ENCODE assay signal across 34 cellular contexts in the genomic region with DNA sequence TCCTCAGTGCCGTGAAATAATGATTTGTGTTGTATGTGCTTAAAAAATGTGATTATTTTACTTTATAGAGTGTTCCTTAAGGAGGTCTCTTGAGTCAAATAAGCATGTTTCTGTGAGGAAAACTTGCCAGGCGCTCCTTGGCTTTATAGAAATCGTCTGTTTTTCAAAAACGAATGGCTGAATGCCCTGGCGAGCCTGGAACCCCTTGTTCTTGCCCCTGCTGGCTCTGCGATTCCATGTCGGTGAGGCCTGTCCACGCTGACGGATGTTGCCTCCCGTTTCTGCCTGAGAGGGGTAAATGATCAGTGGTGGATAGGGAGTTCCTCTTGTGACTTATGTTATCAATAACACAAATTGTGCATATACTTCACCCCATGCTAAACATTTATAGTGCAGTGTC.
"Had no signal": no experiment of that assay in that cellular context is flagged by ENCODE, and none has a peak within 500 bp of the region (broad histone marks: within the 10 kb centered on the region; RNA-seq: fewer than 3 reads in every experiment).

No MANE protein-coding gene starts in this region.

- H3K27ac Mint-ChIP-seq: activated CD4-positive, alpha-beta memory T cell treated with anti-CD3 and anti-CD28 coated beads, Interleukin-2, amount 10 ng/mL, durations not matched to agents 7 days and 5 days; activated CD4-positive, alpha-beta T cell treated with anti-CD3 and anti-CD28 coated beads for 36 hours; activated CD4-positive, alpha-beta T cell treated with anti-CD3 and anti-CD28 coated beads, Interleukin-2, amount 10 ng/mL, durations not matched to agents 7 days and 5 days; activated naive CD4-positive, alpha-beta T cell treated with anti-CD3 and anti-CD28 coated beads for 36 hours; activated naive CD4-positive, alpha-beta T cell treated with anti-CD3 and anti-CD28 coated beads, Interleukin-2, amount 50 U/mL, for 72 hours; activated naive CD8-positive, alpha-beta T cell treated with anti-CD3 and anti-CD28 coated beads for 36 hours; activated T-cell treated with anti-CD3 and anti-CD28 coated beads, Interleukin-2, amount 50 U/mL, for 72 hours; activated T-helper 1 cell treated with anti-CD3 and anti-CD28 coated beads, Interleukin-12 subunit alpha, Interleukin-12 subunit beta, Interleukin-2, Interleukin-4 antibody, amounts not matched to agents 30 ng/mL and 10 ng/mL and 1 ng/mL, durations not matched to agents 14 hours and 24 hours and 36 hours; activated T-helper 17 cell treated with anti-CD3 and anti-CD28 coated beads, Interleukin-2, amount 50 U/mL, for 72 hours; T-helper 1 cell treated with Interleukin-12 subunit alpha and Interleukin-12 subunit beta and Interleukin-4 antibody, amounts not matched to agents 30 μg/mL and 1 μg/mL, for 36 hours; T-helper 2 cell treated with Interferon-gamma antibody and Interleukin-4, amounts not matched to agents 5 μg/mL and 100 μg/mL, for 36 hours had no signal

- H3K27ac ChIP-seq: adrenal gland, body of pancreas, brain microvascular endothelial cell, breast epithelium, VCaP had no signal

- DNase-seq: activated CD4-positive, alpha-beta memory T cell treated with anti-CD3 and anti-CD28 coated beads, Interleukin-2, amount 10 ng/mL, durations not matched to agents 7 days and 5 days; activated CD4-positive, alpha-beta T cell treated with anti-CD3 and anti-CD28 coated beads for 1 hour; activated CD4-positive, alpha-beta T cell treated with anti-CD3 and anti-CD28 coated beads for 36 hours; activated CD4-positive, alpha-beta T cell treated with anti-CD3 and anti-CD28 coated beads for 48 hours; activated CD4-positive, alpha-beta T cell treated with anti-CD3 and anti-CD28 coated beads, Interleukin-2, amount 10 ng/mL, durations not matched to agents 7 days and 5 days; activated CD4-positive, alpha-beta T cell treated with anti-CD3 and anti-CD28 coated beads, Interleukin-2, amount 50 U/mL, for 48 hours; activated CD4-positive, CD25-positive, alpha-beta regulatory T cell; activated CD8-positive, alpha-beta memory T cell treated with anti-CD3 and anti-CD28 coated beads, Interleukin-2, amount 50 U/mL, for 4 hours; activated effector memory CD4-positive, alpha-beta T cell treated with anti-CD3 and anti-CD28 coated beads, Interleukin-2, amount 50 U/mL, for 16 hours; activated gamma-delta T cell treated with Interleukin-2 at 50 U/mL for 16 hours; activated naive CD4-positive, alpha-beta T cell; activated naive CD4-positive, alpha-beta T cell treated with anti-CD3 and anti-CD28 coated beads for 36 hours; activated naive CD4-positive, alpha-beta T cell treated with anti-CD3 and anti-CD28 coated beads, Interleukin-2, amount 50 U/mL, for 16 hours; activated naive CD8-positive, alpha-beta T cell treated with anti-CD3 and anti-CD28 coated beads for 36 hours; activated T-cell treated with anti-CD3 and anti-CD28 coated beads for 4 hours; activated T-cell treated with anti-CD3 and anti-CD28 coated beads, Interleukin-2, amount 50 U/mL, for 1 hour; activated T-cell treated with anti-CD3 and anti-CD28 coated beads, Interleukin-2, amount 50 U/mL, for 4 hours; activated T-cell treated with anti-CD3 and anti-CD28 coated beads, Interleukin-2, amount 50 U/mL, for 72 hours; amniotic stem cell; body of pancreas; brain microvascular endothelial cell; central memory CD4-positive, alpha-beta T cell; T-helper 1 cell; T-helper 2 cell; T-helper 9 cell had no signal

- H3K27me3 ChIP-seq: adrenal gland, body of pancreas, brain microvascular endothelial cell, breast epithelium had no signal

- H3K4me3 Mint-ChIP-seq: activated CD4-positive, alpha-beta memory T cell treated with anti-CD3 and anti-CD28 coated beads, Interleukin-2, amount 10 ng/mL, durations not matched to agents 7 days and 5 days; activated CD4-positive, alpha-beta T cell treated with anti-CD3 and anti-CD28 coated beads for 36 hours; activated CD4-positive, alpha-beta T cell treated with anti-CD3 and anti-CD28 coated beads, Interleukin-2, amount 10 ng/mL, durations not matched to agents 7 days and 5 days; activated naive CD4-positive, alpha-beta T cell treated with anti-CD3 and anti-CD28 coated beads for 36 hours; activated naive CD8-positive, alpha-beta T cell treated with anti-CD3 and anti-CD28 coated beads for 36 hours; activated T-cell treated with anti-CD3 and anti-CD28 coated beads, Interleukin-2, amount 50 U/mL, for 4 hours; activated T-cell treated with anti-CD3 and anti-CD28 coated beads, Interleukin-2, amount 50 U/mL, for 72 hours; activated T-helper 1 cell treated with anti-CD3 and anti-CD28 coated beads, Interleukin-12 subunit alpha, Interleukin-12 subunit beta, Interleukin-2, Interleukin-4 antibody, amounts not matched to agents 30 ng/mL and 10 ng/mL and 1 ng/mL, durations not matched to agents 14 hours and 24 hours and 36 hours; activated T-helper 17 cell treated with anti-CD3 and anti-CD28 coated beads, Interleukin-2, amount 50 U/mL, for 72 hours; T-helper 1 cell treated with Interleukin-12 subunit alpha and Interleukin-12 subunit beta and Interleukin-4 antibody, amounts not matched to agents 30 μg/mL and 1 μg/mL, for 36 hours; T-helper 2 cell treated with Interferon-gamma antibody and Interleukin-4, amounts not matched to agents 5 μg/mL and 100 μg/mL, for 36 hours had no signal

- H3K4me1 Mint-ChIP-seq: activated CD4-positive, alpha-beta memory T cell treated with anti-CD3 and anti-CD28 coated beads, Interleukin-2, amount 10 ng/mL, durations not matched to agents 7 days and 5 days; activated CD4-positive, alpha-beta T cell treated with anti-CD3 and anti-CD28 coated beads for 36 hours; activated CD4-positive, alpha-beta T cell treated with anti-CD3 and anti-CD28 coated beads, Interleukin-2, amount 10 ng/mL, durations not matched to agents 7 days and 5 days; activated T-helper 17 cell treated with anti-CD3 and anti-CD28 coated beads, Interleukin-2, amount 50 U/mL, for 72 hours had no signal

- H3K27me3 Mint-ChIP-seq: activated CD4-positive, alpha-beta memory T cell treated with anti-CD3 and anti-CD28 coated beads, Interleukin-2, amount 10 ng/mL, durations not matched to agents 7 days and 5 days; activated CD4-positive, alpha-beta T cell treated with anti-CD3 and anti-CD28 coated beads for 36 hours; activated CD4-positive, alpha-beta T cell treated with anti-CD3 and anti-CD28 coated beads, Interleukin-2, amount 10 ng/mL, durations not matched to agents 7 days and 5 days; activated naive CD8-positive, alpha-beta T cell treated with anti-CD3 and anti-CD28 coated beads for 36 hours; activated T-helper 17 cell treated with anti-CD3 and anti-CD28 coated beads, Interleukin-2, amount 50 U/mL, for 72 hours had no signal

- H3K36me3 ChIP-seq: adrenal gland, brain microvascular endothelial cell, breast epithelium had no signal

- H3K9me3 Mint-ChIP-seq: activated CD4-positive, alpha-beta memory T cell treated with anti-CD3 and anti-CD28 coated beads, Interleukin-2, amount 10 ng/mL, durations not matched to agents 7 days and 5 days; activated CD4-positive, alpha-beta T cell treated with anti-CD3 and anti-CD28 coated beads, Interleukin-2, amount 10 ng/mL, durations not matched to agents 7 days and 5 days; activated naive CD4-positive, alpha-beta T cell treated with anti-CD3 and anti-CD28 coated beads for 36 hours; activated naive CD4-positive, alpha-beta T cell treated with anti-CD3 and anti-CD28 coated beads, Interleukin-2, amount 50 U/mL, for 72 hours; activated naive CD8-positive, alpha-beta T cell treated with anti-CD3 and anti-CD28 coated beads for 36 hours; activated T-cell treated with anti-CD3 and anti-CD28 coated beads, Interleukin-2, amount 50 U/mL, for 4 hours; activated T-cell treated with anti-CD3 and anti-CD28 coated beads, Interleukin-2, amount 50 U/mL, for 72 hours; activated T-helper 1 cell treated with anti-CD3 and anti-CD28 coated beads, Interleukin-12 subunit alpha, Interleukin-12 subunit beta, Interleukin-2, Interleukin-4 antibody, amounts not matched to agents 30 ng/mL and 10 ng/mL and 1 ng/mL, durations not matched to agents 14 hours and 24 hours and 36 hours; activated T-helper 17 cell treated with anti-CD3 and anti-CD28 coated beads, Interleukin-2, amount 50 U/mL, for 72 hours; T-helper 1 cell treated with Interleukin-12 subunit alpha and Interleukin-12 subunit beta and Interleukin-4 antibody, amounts not matched to agents 30 μg/mL and 1 μg/mL, for 36 hours; T-helper 2 cell treated with Interferon-gamma antibody and Interleukin-4, amounts not matched to agents 5 μg/mL and 100 μg/mL, for 36 hours had no signal

- H3K4me3 ChIP-seq: adrenal gland, body of pancreas, breast epithelium had no signal

- H3K4me1 ChIP-seq: adrenal gland, body of pancreas, breast epithelium had no signal

- ATAC-seq: activated CD4-positive, alpha-beta T cell treated with anti-CD3 and anti-CD28 coated beads for 36 hours; activated CD4-positive, CD25-positive, alpha-beta regulatory T cell treated with anti-CD3 and anti-CD28 coated beads, Interleukin-2, amount 50 U/mL, for 24 hours; activated naive CD4-positive, alpha-beta T cell treated with anti-CD3 and anti-CD28 coated beads, Interleukin-2, amount 50 U/mL, for 72 hours; activated T-cell treated with anti-CD3 and anti-CD28 coated beads, Interleukin-2, amount 50 U/mL, for 4 hours; activated T-cell treated with anti-CD3 and anti-CD28 coated beads, Interleukin-2, amount 50 U/mL, for 72 hours; activated T-helper 17 cell treated with anti-CD3 and anti-CD28 coated beads, Interleukin-2, amount 50 U/mL, for 72 hours; body of pancreas had no signal

- H3K9me3 ChIP-seq: adrenal gland, body of pancreas, breast epithelium had no signal
